Comparison of ENCODE assay signal across 24 cellular contexts in the genomic region with DNA sequence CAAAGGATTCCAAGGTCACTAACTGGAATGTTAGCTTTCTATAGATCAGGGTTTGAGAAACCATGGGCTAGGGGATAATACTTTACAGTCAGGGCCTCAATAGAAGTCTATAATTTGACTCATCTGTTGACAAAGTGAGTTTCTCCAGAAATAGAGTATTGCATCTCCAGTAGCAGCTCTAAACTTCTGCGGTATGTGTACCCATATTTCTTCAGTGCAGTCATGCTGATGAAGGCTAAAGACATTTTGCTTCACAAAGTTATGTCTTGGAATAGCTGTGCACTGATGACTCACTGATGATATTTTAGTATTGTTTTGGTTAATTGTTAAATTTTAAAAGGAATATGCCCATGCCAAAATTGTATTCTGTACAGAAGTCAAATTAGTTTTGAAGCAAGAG.
DNase-seq lines count a peak whose midpoint lies in the region; ATAC-seq and TF ChIP-seq lines count a peak whose summit lies in the region.
"Had no signal": no experiment of that assay in that cellular context is flagged by ENCODE, and none has a peak within 500 bp of the region (broad histone marks: within the 10 kb centered on the region; RNA-seq: fewer than 3 reads in every experiment).

No MANE protein-coding gene starts in this region.

- TF ChIP-seq POLR2A in breast epithelium (IDR thresholded peaks at IDR 0.05): no peak

- POLR2A ChIA-PET in MCF 10A (lab: Yijun Ruan, JAX): no interaction called here
- POLR2A ChIA-PET in WTC11 (lab: Charles Lee): no interaction called here

- H3K27ac ChIP-seq in breast epithelium (no peak overlapping the region), right cardiac atrium (ENCODE audit: low read length) (no peak overlapping the region)
- H3K27ac ChIP-seq: ascending aorta, dorsolateral prefrontal cortex, SJCRH30, upper lobe of left lung had no signal

- H3K4me1 Mint-ChIP-seq in MCF 10A (ENCODE audit: insufficient read depth, unreplicated experiment) (no peaks in the 10 kb centered on the region), WTC11 (peaks cover 37% of the 10 kb centered on the region)
- H3K4me1 Mint-ChIP-seq: nephron progenitor cell had no signal

- TF ChIP-seq CTCF in MCF 10A (IDR thresholded peaks at IDR 0.05; ENCODE audit: unreplicated experiment): no peak
- TF ChIP-seq CTCF in breast epithelium (IDR thresholded peaks at IDR 0.05): no peak
- no peak for TF ChIP-seq CTCF in WTC11 (IDR thresholded peaks at IDR 0.05)
- no peak for TF ChIP-seq CTCF in fibroblast of the aortic adventitia (IDR thresholded peaks at IDR 0.05; ENCODE audit: insufficient read depth, low read length)

- intact Hi-C loops in MCF 10A (cut with micrococcal nuclease) (no loop called here), breast epithelium (cut with DNase I; ENCODE audit: low total_unique reads) (no loop called here), right cardiac atrium (cut with DNase I) (no loop called here)

- H3K27me3 Mint-ChIP-seq in MCF 10A (ENCODE audit: insufficient read depth, unreplicated experiment): peaks cover 9% of the 10 kb centered on the region
- H3K27me3 Mint-ChIP-seq in WTC11 (ENCODE audit: low read depth): no peaks in the 10 kb centered on the region

- H3K4me3 Mint-ChIP-seq in MCF 10A (ENCODE audit: unreplicated experiment): no peak overlapping the region
- H3K4me3 Mint-ChIP-seq in WTC11: no peak overlapping the region
- H3K4me3 Mint-ChIP-seq: CD8-positive, alpha-beta T cell; nephron progenitor cell had no signal

- H3K27me3 ChIP-seq in breast epithelium: peaks cover 0 to 20% of the 10 kb centered on the region in 2 donors
- no peaks in the 10 kb centered on the region for H3K27me3 ChIP-seq in right cardiac atrium (ENCODE audit: control insufficient read depth, insufficient read depth)
- H3K27me3 ChIP-seq: ascending aorta, SJCRH30, upper lobe of left lung had no signal

- WGBS in right cardiac atrium: 84% methylated on average over 1 of the region's 1 CpG

- no peaks in the 10 kb centered on the region for H3K36me3 ChIP-seq in breast epithelium
- H3K36me3 ChIP-seq: ascending aorta, SJCRH30, upper lobe of left lung had no signal

- CTCF ChIA-PET in MCF 10A (lab: Yijun Ruan, JAX) (interaction anchor here (0.6 kb wide), 1 partner anchor 32 kb away, joined by 3 read pairs; no protein-coding TSS in a partner anchor), WTC11 (lab: Charles Lee) (no interaction called here)

- no peak overlapping the region for H3K27ac Mint-ChIP-seq in MCF 10A (ENCODE audit: low read depth, unreplicated experiment)
- peak overlapping the region; percentile 66; the same call in 1 of the 2 replicates for H3K27ac Mint-ChIP-seq in WTC11
- H3K27ac Mint-ChIP-seq: CD8-positive, alpha-beta T cell; nephron progenitor cell had no signal

- H3K36me3 Mint-ChIP-seq in MCF 10A (ENCODE audit: insufficient read depth, unreplicated experiment): no peaks in the 10 kb centered on the region
- H3K36me3 Mint-ChIP-seq in WTC11: peaks cover 27% of the 10 kb centered on the region
- H3K36me3 Mint-ChIP-seq: CD8-positive, alpha-beta T cell had no signal

- H3K9me3 ChIP-seq in breast epithelium (no peaks in the 10 kb centered on the region), right cardiac atrium (ENCODE audit: control insufficient read depth, low read length) (no peaks in the 10 kb centered on the region)
- H3K9me3 ChIP-seq: ascending aorta, SJCRH30, upper lobe of left lung had no signal

- DNase-seq in MCF 10A (ENCODE audit: unreplicated experiment): peak; percentile 21
- no peak for DNase-seq in breast epithelium (ENCODE audit: low spot score in 2 of 2)
- DNase-seq in WTC11 (ENCODE audit: low spot score): no peak
- peak; percentile 31 for DNase-seq in fibroblast of the aortic adventitia (ENCODE audit: low read depth)
- DNase-seq in DMS53 treated with DMSO at 0.1 percent for 48 hours (lab: John Stamatoyannopoulos, UW; ENCODE audit: unreplicated experiment): no peak
- no peak for DNase-seq in SK-N-DZ (ENCODE audit: low spot score)
- DNase-seq in right cardiac atrium: no peak
- DNase-seq: 8988T; activated CD8-positive, alpha-beta memory T cell treated with anti-CD3 and anti-CD28 coated beads, Interleukin-2, amount 50 U/mL, for 4 hours; activated effector memory CD4-positive, alpha-beta T cell treated with anti-CD3 and anti-CD28 coated beads, Interleukin-2, amount 50 U/mL, for 16 hours; CD8-positive, alpha-beta T cell; dorsolateral prefrontal cortex; hippocampal formation; NCI-H2081 treated with DMSO at 0.1 percent for 48 hours; NCI-H524; nephron progenitor cell; SJCRH30; stimulated activated CD4-positive, alpha-beta T cell treated with anti-CD3 and anti-CD28 coated beads, Interleukin-15, amount 100 ng/mL, for 24 hours; stimulated activated naive CD8-positive, alpha-beta T cell treated with anti-CD3 and anti-CD28 coated beads, Interleukin-15, Interleukin-2, amounts not matched to agents 100 U/mL and 50 U/mL, for 24 hours; T-helper 9 cell; upper lobe of left lung had no signal

- H3K4me1 ChIP-seq in breast epithelium (no peaks in the 10 kb centered on the region), right cardiac atrium (ENCODE audit: control insufficient read depth, insufficient read depth, low read length) (no peaks in the 10 kb centered on the region)
- H3K4me1 ChIP-seq: ascending aorta, SJCRH30, upper lobe of left lung had no signal

- no TSS peak for BruUV-seq in MCF 10A (replicated peaks; lab: Mats Ljungman, UMichigan)

- no peak for ATAC-seq in WTC11
- ATAC-seq in GM18907 (IDR thresholded peaks at IDR 0.05; ENCODE audit: unreplicated experiment): no peak
- no peak for ATAC-seq in right cardiac atrium
- ATAC-seq: CD8-positive, alpha-beta T cell; esophagus mucosa; stimulated activated naive CD8-positive, alpha-beta T cell treated with anti-CD3 and anti-CD28 coated beads, Interleukin-15, Interleukin-2, amounts not matched to agents 100 U/mL and 50 U/mL, for 24 hours had no signal

- peaks cover 7% of the 10 kb centered on the region for H3K9me3 Mint-ChIP-seq in MCF 10A (ENCODE audit: unreplicated experiment)
- peaks cover 25% of the 10 kb centered on the region for H3K9me3 Mint-ChIP-seq in WTC11
- H3K9me3 Mint-ChIP-seq: CD8-positive, alpha-beta T cell had no signal

- H3K4me3 ChIP-seq in breast epithelium (no peak overlapping the region), fibroblast of the aortic adventitia (ENCODE audit: low read depth, low read length) (no peak overlapping the region), right cardiac atrium (ENCODE audit: low read length) (no peak overlapping the region)
- H3K4me3 ChIP-seq: ascending aorta, dorsolateral prefrontal cortex, SJCRH30, upper lobe of left lung had no signal

TF ChIP-seq in WTC11, 78 proteins besides CTCF, POLR2A, EP300 and RAD21 (continues in another document):
- TF ChIP-seq CREB1 (CRISPR knock-in tag; IDR thresholded peaks at IDR 0.05): no peak
- no peak for TF ChIP-seq ZMAT4 (CRISPR knock-in tag; IDR thresholded peaks at IDR 0.05)
- TF ChIP-seq, protein P1, sequence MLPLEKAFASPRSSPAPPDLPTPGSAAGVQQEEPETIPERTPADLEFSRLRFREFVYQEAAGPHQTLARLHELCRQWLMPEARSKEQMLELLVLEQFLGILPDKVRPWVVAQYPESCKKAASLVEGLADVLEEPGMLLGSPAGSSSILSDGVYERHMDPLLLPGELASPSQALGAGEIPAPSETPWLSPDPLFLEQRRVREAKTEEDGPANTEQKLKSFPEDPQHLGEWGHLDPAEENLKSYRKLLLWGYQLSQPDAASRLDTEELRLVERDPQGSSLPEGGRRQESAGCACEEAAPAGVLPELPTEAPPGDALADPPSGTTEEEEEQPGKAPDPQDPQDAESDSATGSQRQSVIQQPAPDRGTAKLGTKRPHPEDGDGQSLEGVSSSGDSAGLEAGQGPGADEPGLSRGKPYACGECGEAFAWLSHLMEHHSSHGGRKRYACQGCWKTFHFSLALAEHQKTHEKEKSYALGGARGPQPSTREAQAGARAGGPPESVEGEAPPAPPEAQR (CRISPR knock-in tag; IDR thresholded peaks at IDR 0.05): no peak
- TF ChIP-seq CREM (CRISPR knock-in tag; IDR thresholded peaks at IDR 0.05): no peak
- TF ChIP-seq HMGA2 (CRISPR knock-in tag; IDR thresholded peaks at IDR 0.05): no peak
- no peak for TF ChIP-seq AFF4 (CRISPR knock-in tag; IDR thresholded peaks at IDR 0.05; ENCODE audit: borderline replicate concordance)
- no peak for TF ChIP-seq SOX15 (CRISPR knock-in tag; IDR thresholded peaks at IDR 0.05)
- TF ChIP-seq ZNF396 (CRISPR knock-in tag; IDR thresholded peaks at IDR 0.05; ENCODE audit: borderline replicate concordance): no peak
- TF ChIP-seq SP1 (CRISPR knock-in tag; conservative IDR thresholded peaks at IDR 0.05): no peak
- no peak for TF ChIP-seq RELA (CRISPR knock-in tag; IDR thresholded peaks at IDR 0.05; ENCODE audit: borderline replicate concordance)
- TF ChIP-seq NFYB (CRISPR knock-in tag; conservative IDR thresholded peaks at IDR 0.05; ENCODE audit: low read depth): no peak

Comparison
In these comparisons a context has a peak if more than half of its experiments do, and no peak if none do; other contexts are left out.
1. DNase-seq: peak in MCF 10A (single experiment) and fibroblast of the aortic adventitia (single experiment); none in breast epithelium (0 of 2), WTC11 (single experiment), DMS53 treated with DMSO at 0.1 percent for 48 hours (single experiment), SK-N-DZ (single experiment) and right cardiac atrium (0 of 3).